30 cellular contexts compared by ENCODE assay signal in the genomic region with DNA sequence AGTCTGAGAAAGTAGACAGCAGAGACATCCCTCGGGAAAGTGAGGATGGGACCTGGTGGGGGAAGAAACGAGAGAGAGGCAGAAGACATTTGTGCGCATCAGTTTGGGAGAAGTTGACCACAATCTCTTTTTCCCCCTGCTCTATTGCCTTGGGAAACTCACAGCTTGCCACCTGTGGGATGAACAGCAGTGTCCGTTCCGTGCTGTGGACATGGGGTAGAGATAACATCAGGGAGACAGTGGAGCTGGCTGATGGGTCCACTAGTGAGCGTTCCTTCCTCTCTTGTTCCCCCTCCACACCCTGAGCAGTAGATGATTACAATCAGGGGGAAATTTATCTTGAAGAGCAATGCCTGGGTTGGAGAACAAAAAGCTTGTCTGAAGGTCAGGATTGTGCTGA. TPM values are rescaled to one million over a fixed set of nuclear protein-coding genes. Genes with fewer than 3 reads are reported as not detected.
"Had no signal": no experiment of that assay in that cellular context is flagged by ENCODE, and none has a peak within 500 bp of the region (broad histone marks: within the 10 kb centered on the region; RNA-seq: fewer than 3 reads in every experiment).

No MANE protein-coding gene starts in this region.

- FAIRE-seq: bronchial epithelial cell, TTC549 had no signal

- H3K36me3 ChIP-seq: ascending aorta, cardiac muscle cell had no signal

- H3K4me1 ChIP-seq: ascending aorta had no signal

- DNase-seq: activated B cell treated with CpG ODN at 0.5 μM for 24 hours; activated CD4-positive, alpha-beta memory T cell treated with anti-CD3 and anti-CD28 coated beads for 36 hours; activated CD4-positive, alpha-beta T cell treated with anti-CD3 and anti-CD28 coated beads for 4 hours; activated CD4-positive, alpha-beta T cell treated with anti-CD3 and anti-CD28 coated beads, Interleukin-2, amount 10 ng/mL, durations not matched to agents 24 days and 14 days; activated CD4-positive, alpha-beta T cell treated with anti-CD3 and anti-CD28 coated beads, Interleukin-2, amount 50 U/mL, for 1 hour; activated CD4-positive, alpha-beta T cell treated with anti-CD3 and anti-CD28 coated beads, Interleukin-2, amount 50 U/mL, for 4 hours; activated CD4-positive, CD25-positive, alpha-beta regulatory T cell treated with anti-CD3 and anti-CD28 coated beads, Interleukin-2, amount 50 U/mL, for 72 hours; activated CD8-positive, alpha-beta memory T cell treated with anti-CD3 and anti-CD28 coated beads for 24 hours; activated CD8-positive, alpha-beta memory T cell treated with anti-CD3 and anti-CD28 coated beads, Interleukin-2, amount 10 ng/mL, durations not matched to agents 7 days and 5 days; activated CD8-positive, alpha-beta memory T cell treated with anti-CD3 and anti-CD28 coated beads, Interleukin-2, amount 50 U/mL, for 48 hours; activated CD8-positive, alpha-beta T cell treated with anti-CD3 and anti-CD28 coated beads, Interleukin-2, amount 10 ng/mL, durations not matched to agents 7 days and 5 days; activated effector memory CD4-positive, alpha-beta T cell treated with Interleukin-2 at 50 U/mL for 16 hours; activated gamma-delta T cell; activated naive CD4-positive, alpha-beta T cell treated with anti-CD3 and anti-CD28 coated beads, Interleukin-2, amount 10 ng/mL, durations not matched to agents 7 days and 5 days; activated naive CD4-positive, alpha-beta T cell treated with Interleukin-2 at 50 U/mL for 16 hours; activated naive CD8-positive, alpha-beta T cell treated with anti-CD3 and anti-CD28 coated beads, Interleukin-2, amount 10 ng/mL, durations not matched to agents 7 days and 5 days; activated naive CD8-positive, alpha-beta T cell treated with anti-CD3 and anti-CD28 coated beads, Interleukin-2, amount 50 U/mL, for 24 hours; activated T-cell treated with anti-CD3 and anti-CD28 coated beads, Interleukin-2, amount 50 U/mL, for 24 hours; activated T-cell treated with anti-CD3 and anti-CD28 coated beads, Interleukin-2, amount 50 U/mL, for 48 hours; caudate nucleus; T-cell; T-helper 2 cell; T-helper 9 cell had no signal

- H3K27me3 ChIP-seq: ascending aorta had no signal

- H3K9me3 ChIP-seq: ascending aorta had no signal

- H3K4me3 ChIP-seq: ascending aorta, cardiac muscle cell had no signal

- ATAC-seq: activated CD8-positive, alpha-beta memory T cell treated with anti-CD3 and anti-CD28 coated beads, Interleukin-2, amount 10 ng/mL, durations not matched to agents 7 days and 5 days; activated CD8-positive, alpha-beta T cell treated with anti-CD3 and anti-CD28 coated beads, Interleukin-2, amount 10 ng/mL, durations not matched to agents 7 days and 5 days; activated naive CD8-positive, alpha-beta T cell treated with anti-CD3 and anti-CD28 coated beads, Interleukin-2, amount 50 U/mL, for 24 hours; T-cell had no signal

- H3K27ac ChIP-seq: ascending aorta, cardiac muscle cell, VCaP had no signal

RNA-seq across cellular contexts. Expression of a gene that starts 21.8 kb away (rescaled TPM):
- total RNA-seq: activated B cell treated with CpG ODN at 0.5 μM for 24 hours; activated CD4-positive, alpha-beta memory T cell treated with anti-CD3 and anti-CD28 coated beads for 36 hours; activated CD4-positive, alpha-beta T cell treated with anti-CD3 and anti-CD28 coated beads, Interleukin-2, amount 10 ng/mL, durations not matched to agents 24 days and 14 days; activated CD8-positive, alpha-beta memory T cell treated with anti-CD3 and anti-CD28 coated beads, Interleukin-2, amount 10 ng/mL, durations not matched to agents 7 days and 5 days; activated CD8-positive, alpha-beta T cell treated with anti-CD3 and anti-CD28 coated beads, Interleukin-2, amount 10 ng/mL, durations not matched to agents 7 days and 5 days; activated naive CD8-positive, alpha-beta T cell treated with anti-CD3 and anti-CD28 coated beads, Interleukin-2, amount 10 ng/mL, durations not matched to agents 7 days and 5 days; activated T-helper 2 cell treated with anti-CD3 and anti-CD28 coated beads, Interferon-gamma antibody, Interleukin-2, Interleukin-4, amounts not matched to agents 10 μg/mL and 5 μg/mL and 100 μg/mL, durations not matched to agents 14 hours and 24 hours and 36 hours; bronchial epithelial cell; T-helper 1 cell treated with Interleukin-12 subunit alpha and Interleukin-12 subunit beta and Interleukin-4 antibody, amounts not matched to agents 30 ng/mL and 1 ng/mL, for 36 hours had no signal
